1 cellular context compared by ENCODE assay signal in the genomic region with DNA sequence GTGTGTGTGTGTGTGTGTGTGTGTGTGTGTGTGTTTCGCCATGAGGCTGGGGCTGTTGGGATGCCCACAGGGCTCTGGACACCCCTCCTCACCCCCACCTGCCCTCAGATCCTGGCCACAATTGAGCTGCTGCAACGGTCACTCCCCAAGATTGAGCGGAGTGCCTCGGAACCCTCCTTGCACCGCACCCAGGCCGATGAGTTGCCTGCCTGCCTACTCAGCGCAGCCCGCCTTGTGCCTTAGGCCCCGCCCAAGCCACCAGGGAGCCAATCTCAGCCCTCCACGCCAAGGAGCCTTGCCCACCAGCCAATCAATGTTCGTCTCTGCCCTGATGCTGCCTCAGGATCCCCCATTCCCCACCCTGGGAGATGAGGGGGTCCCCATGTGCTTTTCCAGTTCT.
TF ChIP-seq lines count a peak whose summit lies in the region.

No MANE protein-coding gene starts in this region.

TF ChIP-seq in IMR-90, 13 proteins besides CTCF, POLR2A, EP300 and RAD21 (continued from another document):
- TF ChIP-seq CHD1 (IDR thresholded peaks at IDR 0.05; ENCODE audit: low read depth, low read length) = no peak
- TF ChIP-seq, protein P1, sequence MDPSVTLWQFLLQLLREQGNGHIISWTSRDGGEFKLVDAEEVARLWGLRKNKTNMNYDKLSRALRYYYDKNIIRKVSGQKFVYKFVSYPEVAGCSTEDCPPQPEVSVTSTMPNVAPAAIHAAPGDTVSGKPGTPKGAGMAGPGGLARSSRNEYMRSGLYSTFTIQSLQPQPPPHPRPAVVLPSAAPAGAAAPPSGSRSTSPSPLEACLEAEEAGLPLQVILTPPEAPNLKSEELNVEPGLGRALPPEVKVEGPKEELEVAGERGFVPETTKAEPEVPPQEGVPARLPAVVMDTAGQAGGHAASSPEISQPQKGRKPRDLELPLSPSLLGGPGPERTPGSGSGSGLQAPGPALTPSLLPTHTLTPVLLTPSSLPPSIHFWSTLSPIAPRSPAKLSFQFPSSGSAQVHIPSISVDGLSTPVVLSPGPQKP (IDR thresholded peaks at IDR 0.05; ENCODE audit: borderline replicate concordance, low read depth, low read length) = no peak
- TF ChIP-seq MAZ (IDR thresholded peaks at IDR 0.05; ENCODE audit: borderline replicate concordance, low read depth, low read length) = no peak
- TF ChIP-seq MAFK (IDR thresholded peaks at IDR 0.05; ENCODE audit: low read depth, low read length) = no peak
- TF ChIP-seq, protein P2, sequence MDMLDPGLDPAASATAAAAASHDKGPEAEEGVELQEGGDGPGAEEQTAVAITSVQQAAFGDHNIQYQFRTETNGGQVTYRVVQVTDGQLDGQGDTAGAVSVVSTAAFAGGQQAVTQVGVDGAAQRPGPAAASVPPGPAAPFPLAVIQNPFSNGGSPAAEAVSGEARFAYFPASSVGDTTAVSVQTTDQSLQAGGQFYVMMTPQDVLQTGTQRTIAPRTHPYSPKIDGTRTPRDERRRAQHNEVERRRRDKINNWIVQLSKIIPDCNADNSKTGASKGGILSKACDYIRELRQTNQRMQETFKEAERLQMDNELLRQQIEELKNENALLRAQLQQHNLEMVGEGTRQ (IDR thresholded peaks at IDR 0.05; ENCODE audit: low read depth, low read length) = no peak
- TF ChIP-seq CEBPB (IDR thresholded peaks at IDR 0.05; ENCODE audit: low read depth, low read length) = no peak
- TF ChIP-seq BHLHE40 (IDR thresholded peaks at IDR 0.05; ENCODE audit: low read depth, low read length) = no peak
- no peak for TF ChIP-seq FOS (IDR thresholded peaks at IDR 0.05; ENCODE audit: low read depth, low read length)
- no peak for TF ChIP-seq RFX5 (IDR thresholded peaks at IDR 0.05; ENCODE audit: low read depth, low read length)
- no peak for TF ChIP-seq MXI1 (IDR thresholded peaks at IDR 0.05; ENCODE audit: borderline replicate concordance, low read depth, low read length)
- no peak for TF ChIP-seq NFE2L2 (IDR thresholded peaks at IDR 0.05; ENCODE audit: low read depth, low read length)
- TF ChIP-seq SMC3 (IDR thresholded peaks at IDR 0.05; ENCODE audit: low read depth, low read length) = no peak
